28 cellular contexts compared by ENCODE assay signal in genomic region chr12:98291828-98292227, GRCh38.
"Had no signal": no experiment of that assay in that cellular context is flagged by ENCODE, and none has a peak within 500 bp of the region (broad histone marks: within the 10 kb centered on the region; RNA-seq: fewer than 3 reads in every experiment).

No MANE protein-coding gene starts in this region.

- H3K4me3 ChIP-seq: adrenal gland, heart left ventricle, psoas muscle, sigmoid colon, upper lobe of left lung, vagina had no signal

- DNase-seq: activated CD4-positive, alpha-beta T cell treated with anti-CD3 and anti-CD28 coated beads for 4 hours; activated CD4-positive, alpha-beta T cell treated with anti-CD3 and anti-CD28 coated beads, Interleukin-2, amount 50 U/mL, for 4 hours; activated CD8-positive, alpha-beta memory T cell treated with anti-CD3 and anti-CD28 coated beads, Interleukin-2, amount 50 U/mL, for 4 hours; activated effector memory CD4-positive, alpha-beta T cell treated with anti-CD3 and anti-CD28 coated beads, Interleukin-2, amount 50 U/mL, for 16 hours; activated naive CD4-positive, alpha-beta T cell treated with anti-CD3 and anti-CD28 coated beads for 36 hours; activated naive CD8-positive, alpha-beta T cell treated with anti-CD3 and anti-CD28 coated beads for 36 hours; activated T-cell treated with anti-CD3 and anti-CD28 coated beads, Interleukin-2, amount 50 U/mL, for 1 hour; adrenal gland; brain microvascular endothelial cell; cortex of kidney; effector memory CD8-positive, alpha-beta T cell; foreskin fibroblast; heart left ventricle; left cardiac atrium; left ventricle myocardium superior; mammary epithelial cell; naive B cell; nephron progenitor cell; nucleus accumbens; psoas muscle; sigmoid colon; small intestine; stimulated activated CD4-positive, alpha-beta T cell treated with anti-CD3 and anti-CD28 coated beads, Interleukin-4, amount 100 ng/mL, for 24 hours; T-helper 1 cell; upper lobe of left lung had no signal

- H3K4me1 ChIP-seq: adrenal gland, heart left ventricle, parathyroid adenoma, psoas muscle, sigmoid colon, vagina had no signal

- H3K9me3 ChIP-seq: adrenal gland, psoas muscle, sigmoid colon, upper lobe of left lung, vagina had no signal

- H2AFZ ChIP-seq: parathyroid adenoma had no signal

- H3K27ac ChIP-seq: adrenal gland, brain microvascular endothelial cell, heart left ventricle, parathyroid adenoma, psoas muscle, sigmoid colon, upper lobe of left lung, vagina had no signal

- H3K27me3 ChIP-seq: adrenal gland, brain microvascular endothelial cell, heart left ventricle, sigmoid colon, upper lobe of left lung, vagina had no signal

- H3K9ac ChIP-seq: parathyroid adenoma had no signal

- ATAC-seq: effector memory CD8-positive, alpha-beta T cell; esophagus mucosa; heart left ventricle; left cardiac atrium; left ventricle myocardium superior; psoas muscle had no signal

- H3K36me3 ChIP-seq: adrenal gland, brain microvascular endothelial cell, heart left ventricle, sigmoid colon, upper lobe of left lung, vagina had no signal

- H3K79me2 ChIP-seq: parathyroid adenoma had no signal
